Comparison of ENCODE assay signal across 9 cellular contexts in the genomic region with DNA sequence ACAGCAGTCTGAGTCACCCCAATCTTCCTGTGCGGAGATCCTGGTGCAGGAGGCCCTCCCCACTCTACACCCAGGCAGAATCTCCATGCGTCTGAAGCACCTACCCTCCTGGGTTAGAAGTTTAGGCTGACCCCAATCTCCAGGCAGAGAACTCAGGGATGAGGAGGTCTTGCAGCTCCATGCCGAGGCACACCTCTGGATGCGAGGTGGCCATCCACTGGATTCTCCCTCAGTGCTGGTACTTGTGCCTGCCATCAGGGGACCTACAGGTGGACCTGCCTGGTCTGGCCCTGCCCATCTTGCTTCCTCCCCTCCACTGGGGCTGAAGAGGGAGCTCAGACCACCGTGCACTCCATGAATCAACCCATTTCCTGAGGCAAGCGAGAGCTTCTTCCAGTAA. TPM values are rescaled to one million over a fixed set of nuclear protein-coding genes. Genes with fewer than 3 reads are reported as not detected.
"Had no signal": no experiment of that assay in that cellular context is flagged by ENCODE, and none has a peak within 500 bp of the region (broad histone marks: within the 10 kb centered on the region; RNA-seq: fewer than 3 reads in every experiment).

No MANE protein-coding gene starts in this region.

- H3K27me3 Mint-ChIP-seq: IgD-negative memory B cell had no signal

- H3K36me3 Mint-ChIP-seq: T-cell had no signal

- H3K4me2 ChIP-seq: SK-N-SH had no signal

- DNase-seq: NCI-H1417 treated with DMSO at 0.1 percent for 48 hours, NCI-H510A, NCI-H524 treated with DMSO at 0.1 percent for 48 hours had no signal

- H3K4me3 Mint-ChIP-seq: IgD-negative memory B cell, T-cell had no signal

- H3K27ac ChIP-seq: HL-60, RWPE1 had no signal

- H3K4me3 ChIP-seq: K562 had no signal

- H3K27ac Mint-ChIP-seq: IgD-negative memory B cell, T-cell had no signal

- H3K9me3 Mint-ChIP-seq: IgD-negative memory B cell, T-cell had no signal

- H3K9me3 ChIP-seq: SK-N-SH had no signal

- H3K9ac ChIP-seq: SK-N-SH had no signal

RNA-seq across cellular contexts. Expression of a gene that starts 28.8 kb away (rescaled TPM):
- polyA plus RNA-seq: IgD-negative memory B cell had no signal
